ENCODE assay signal across 19 cellular contexts in the genomic region with DNA sequence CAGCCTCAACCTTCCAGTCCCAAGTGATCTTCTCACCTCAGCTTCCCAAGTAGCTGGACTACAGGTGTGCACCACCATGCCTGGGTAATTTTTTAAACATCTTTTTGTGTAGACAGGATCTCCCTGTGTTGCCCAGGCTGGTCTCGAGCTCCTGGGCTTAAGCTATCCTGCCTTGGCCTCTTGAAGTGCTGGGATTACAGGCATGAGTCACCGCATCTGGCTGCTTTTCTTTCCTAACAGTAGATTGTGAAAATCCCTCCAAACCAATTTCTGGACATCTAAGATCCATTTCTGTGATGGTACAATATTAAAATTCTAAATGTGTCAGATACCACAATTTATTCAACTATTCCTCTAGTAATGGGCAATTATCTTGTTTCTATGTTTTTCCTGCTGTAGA. TPM values are rescaled to one million over a fixed set of nuclear protein-coding genes. Genes with fewer than 3 reads are reported as not detected.
DNase-seq lines count a peak whose midpoint lies in the region; ATAC-seq and TF ChIP-seq lines count a peak whose summit lies in the region.
"Had no signal": no experiment of that assay in that cellular context is flagged by ENCODE, and none has a peak within 500 bp of the region (broad histone marks: within the 10 kb centered on the region; RNA-seq: fewer than 3 reads in every experiment).

No MANE protein-coding gene starts in this region.

- no peaks in the 10 kb centered on the region for H3K27me3 Mint-ChIP-seq in CD8-positive, alpha-beta memory T cell
- H3K27me3 Mint-ChIP-seq in central memory CD8-positive, alpha-beta T cell = no peaks in the 10 kb centered on the region
- no peaks in the 10 kb centered on the region for H3K27me3 Mint-ChIP-seq in naive thymus-derived CD4-positive, alpha-beta T cell
- H3K27me3 Mint-ChIP-seq: CD4-positive, CD25-positive, alpha-beta regulatory T cell had no signal

- peaks cover 14% of the 10 kb centered on the region for H3K4me1 ChIP-seq in CD8-positive, alpha-beta memory T cell (ENCODE audit: insufficient read depth, low read length)
- peaks cover 5 to 11% of the 10 kb centered on the region in 2 donors for H3K4me1 ChIP-seq in naive thymus-derived CD4-positive, alpha-beta T cell (ENCODE audit: control insufficient read depth in 2 of 2, insufficient read depth in 2 of 2, low read length in 2 of 2)
- H3K4me1 ChIP-seq in body of pancreas = no peaks in the 10 kb centered on the region
- H3K4me1 ChIP-seq in smooth muscle cell (ENCODE audit: low read depth) = no peaks in the 10 kb centered on the region
- H3K4me1 ChIP-seq: neural progenitor cell had no signal

- H3K9me3 Mint-ChIP-seq in CD8-positive, alpha-beta memory T cell = no peaks in the 10 kb centered on the region
- no peaks in the 10 kb centered on the region for H3K9me3 Mint-ChIP-seq in central memory CD8-positive, alpha-beta T cell
- no peaks in the 10 kb centered on the region for H3K9me3 Mint-ChIP-seq in naive thymus-derived CD4-positive, alpha-beta T cell
- H3K9me3 Mint-ChIP-seq: neural progenitor cell had no signal

- H3K27ac ChIP-seq in CD8-positive, alpha-beta memory T cell (ENCODE audit: low read depth, low read length) = no peak overlapping the region
- no peak overlapping the region for H3K27ac ChIP-seq in naive thymus-derived CD4-positive, alpha-beta T cell (ENCODE audit: low read depth, low read length)
- H3K27ac ChIP-seq in body of pancreas = no peak overlapping the region
- no peak overlapping the region for H3K27ac ChIP-seq in smooth muscle cell (ENCODE audit: low read depth)
- H3K27ac ChIP-seq: heart right ventricle, neural progenitor cell had no signal

- H3K36me3 Mint-ChIP-seq in CD8-positive, alpha-beta memory T cell = peaks cover 10 to 52% (median 13%) of the 10 kb centered on the region in 3 donors
- H3K36me3 Mint-ChIP-seq in central memory CD8-positive, alpha-beta T cell (ENCODE audit: insufficient read depth) = peaks cover 21% of the 10 kb centered on the region
- peaks cover 6 to 47% (median 27%) of the 10 kb centered on the region in 5 donors for H3K36me3 Mint-ChIP-seq in naive thymus-derived CD4-positive, alpha-beta T cell

- no peak for DNase-seq in CD8-positive, alpha-beta memory T cell
- DNase-seq in NCI-H226 = peak; percentile 21
- no peak for DNase-seq in central memory CD8-positive, alpha-beta T cell (ENCODE audit: low spot score in 2 of 2)
- DNase-seq in naive thymus-derived CD4-positive, alpha-beta T cell = no peak
- DNase-seq in NCI-H187 treated with DMSO at 0.1 percent for 48 hours (lab: John Stamatoyannopoulos, UW) = no peak
- no peak for DNase-seq in body of pancreas
- no peak for DNase-seq in smooth muscle cell (lab: John Stamatoyannopoulos, UW; ENCODE audit: unreplicated experiment)
- DNase-seq: activated T-cell treated with anti-CD3 and anti-CD28 coated beads for 4 hours; aorta; CD4-positive, CD25-positive, alpha-beta regulatory T cell; heart right ventricle; left ventricle myocardium superior; NCI-H1092 treated with DMSO at 0.1 percent for 48 hours; OCI-M1; spleen; substantia nigra had no signal

- H3K36me3 ChIP-seq in CD8-positive, alpha-beta memory T cell (ENCODE audit: insufficient read depth, low read length) = peaks cover 6% of the 10 kb centered on the region
- peaks cover 0 to 11% (median 7%) of the 10 kb centered on the region in 3 experiments for H3K36me3 ChIP-seq in naive thymus-derived CD4-positive, alpha-beta T cell (ENCODE audit: control insufficient read depth in 2 of 3, insufficient read depth in 3 of 3, low read length in 3 of 3)
- H3K36me3 ChIP-seq in body of pancreas (replicated peaks in 1 of 2; ENCODE audit: insufficient read depth in 1 of 2, low read depth in 2 of 2) = peaks cover 0 to 2% of the 10 kb centered on the region in 2 donors
- peaks cover 5% of the 10 kb centered on the region for H3K36me3 ChIP-seq in smooth muscle cell (ENCODE audit: low read depth)
- H3K36me3 ChIP-seq: neural progenitor cell had no signal

- H3K4me3 Mint-ChIP-seq in CD8-positive, alpha-beta memory T cell = peak overlapping the region in 5 of 7 donors; percentile 26 to 80 (median 76)
- no peak overlapping the region for H3K4me3 Mint-ChIP-seq in central memory CD8-positive, alpha-beta T cell
- H3K4me3 Mint-ChIP-seq in naive thymus-derived CD4-positive, alpha-beta T cell = peak overlapping the region in 3 of 10 donors; percentile 30 to 48 (median 36)
- H3K4me3 Mint-ChIP-seq: CD4-positive, CD25-positive, alpha-beta regulatory T cell; neural progenitor cell had no signal

- POLR2A ChIA-PET in CD8-positive, alpha-beta memory T cell (lab: Charles Lee) = no interaction called here
- POLR2A ChIA-PET in naive thymus-derived CD4-positive, alpha-beta T cell (lab: Charles Lee) = interaction anchor here (0.6 to 1.2 kb wide), 2 partner anchors 39 to 72 kb away, joined by 3 to 4 read pairs; a partner anchor contains a TSS

- peaks cover 25% of the 10 kb centered on the region for H4K20me1 ChIP-seq in smooth muscle cell (ENCODE audit: low read depth)

- H3F3A ChIP-seq in smooth muscle cell (ENCODE audit: low read depth) = no peaks in the 10 kb centered on the region

- no peak for TF ChIP-seq CTCF in body of pancreas (IDR thresholded peaks at IDR 0.05)
- TF ChIP-seq CTCF in smooth muscle cell (IDR thresholded peaks at IDR 0.05; ENCODE audit: borderline replicate concordance, insufficient read depth, poor library complexity, severe bottlenecking) = no peak

- peak overlapping the region in 7 of 8 donors; percentile 59 to 97 (median 88) for H3K27ac Mint-ChIP-seq in CD8-positive, alpha-beta memory T cell
- H3K27ac Mint-ChIP-seq in central memory CD8-positive, alpha-beta T cell (ENCODE audit: low read depth) = peak overlapping the region; percentile 22
- peak overlapping the region in 7 of 9 donors; percentile 9 to 64 (median 25) for H3K27ac Mint-ChIP-seq in naive thymus-derived CD4-positive, alpha-beta T cell
- H3K27ac Mint-ChIP-seq: neural progenitor cell had no signal

- H3K79me2 ChIP-seq in smooth muscle cell (ENCODE audit: low read depth) = no peaks in the 10 kb centered on the region

- no peak for TF ChIP-seq POLR2A in body of pancreas (IDR thresholded peaks at IDR 0.05)

- H3K4me1 Mint-ChIP-seq in CD8-positive, alpha-beta memory T cell = peaks cover 53 to 66% (median 60%) of the 10 kb centered on the region in 3 donors
- H3K4me1 Mint-ChIP-seq in central memory CD8-positive, alpha-beta T cell = peaks cover 29% of the 10 kb centered on the region
- H3K4me1 Mint-ChIP-seq in naive thymus-derived CD4-positive, alpha-beta T cell = peaks cover 12 to 41% (median 30%) of the 10 kb centered on the region in 7 donors

- H3K27me3 ChIP-seq in CD8-positive, alpha-beta memory T cell (ENCODE audit: insufficient read depth, low read length, poor library complexity, severe bottlenecking) = no peaks in the 10 kb centered on the region
- no peaks in the 10 kb centered on the region for H3K27me3 ChIP-seq in naive thymus-derived CD4-positive, alpha-beta T cell (ENCODE audit: control insufficient read depth in 2 of 2, insufficient read depth in 2 of 2, low read length in 2 of 2)
- H3K27me3 ChIP-seq in body of pancreas = no peaks in the 10 kb centered on the region
- H3K27me3 ChIP-seq in smooth muscle cell (ENCODE audit: low read depth) = no peaks in the 10 kb centered on the region
- H3K27me3 ChIP-seq: heart right ventricle, neural progenitor cell, spleen had no signal

- intact Hi-C loops in naive thymus-derived CD4-positive, alpha-beta T cell (cut with micrococcal nuclease) = no loop called here
- intact Hi-C loops in body of pancreas (cut with DNase I) = no loop called here

- no peak overlapping the region for H2AFZ ChIP-seq in smooth muscle cell (ENCODE audit: low read depth)
- H2AFZ ChIP-seq: neural progenitor cell had no signal

- H3K9me3 ChIP-seq in CD8-positive, alpha-beta memory T cell (ENCODE audit: low read length) = no peaks in the 10 kb centered on the region
- H3K9me3 ChIP-seq in naive thymus-derived CD4-positive, alpha-beta T cell (ENCODE audit: control insufficient read depth in 2 of 3, low read length in 3 of 3) = no peaks in the 10 kb centered on the region
- H3K9me3 ChIP-seq in body of pancreas = no peaks in the 10 kb centered on the region
- H3K9me3 ChIP-seq in smooth muscle cell (replicated peaks; ENCODE audit: low read depth) = no peaks in the 10 kb centered on the region
- H3K9me3 ChIP-seq: heart right ventricle, spleen had no signal

- H3K4me3 ChIP-seq in CD8-positive, alpha-beta memory T cell (ENCODE audit: low read length) = no peak overlapping the region
- no peak overlapping the region for H3K4me3 ChIP-seq in naive thymus-derived CD4-positive, alpha-beta T cell (ENCODE audit: low read length)
- no peak overlapping the region for H3K4me3 ChIP-seq in body of pancreas
- H3K4me3 ChIP-seq in smooth muscle cell = no peak overlapping the region
- H3K4me3 ChIP-seq: heart right ventricle, neural progenitor cell, spleen had no signal

- no peak overlapping the region for H3K4me2 ChIP-seq in smooth muscle cell
- H3K4me2 ChIP-seq: neural progenitor cell had no signal

- no peak for ATAC-seq in central memory CD8-positive, alpha-beta T cell (replicated peaks; ENCODE audit: extremely low read depth, poor library complexity, severe bottlenecking)
- no peak for ATAC-seq in naive thymus-derived CD4-positive, alpha-beta T cell
- ATAC-seq in HG02571 (IDR thresholded peaks at IDR 0.05; ENCODE audit: unreplicated experiment) (no peak), body of pancreas (no peak)
- ATAC-seq: activated CD4-positive, CD25-positive, alpha-beta regulatory T cell treated with anti-CD3 and anti-CD28 coated beads, Interleukin-2, amount 50 U/mL, for 24 hours; heart right ventricle; left ventricle myocardium superior had no signal

- H3K9ac ChIP-seq in smooth muscle cell (ENCODE audit: low read depth) = no peak overlapping the region
- H3K9ac ChIP-seq: neural progenitor cell had no signal

- WGBS in body of pancreas, 2 donors = 94 to 97% methylated on average over 2 of the region's 2 CpGs
- WGBS in smooth muscle cell (ENCODE audit: low lambda C conversion rate) = 17% methylated on average over 2 of the region's 2 CpGs

- CTCF ChIA-PET in CD8-positive, alpha-beta memory T cell (lab: Charles Lee) = no interaction called here
- CTCF ChIA-PET in naive thymus-derived CD4-positive, alpha-beta T cell (lab: Charles Lee) = no interaction called here

RNA-seq across cellular contexts. Expression of a gene that starts 38.7 kb away (rescaled TPM):
- 10 to 100 TPM; 68.2 to 71.1 TPM for total RNA-seq in CD8-positive, alpha-beta memory T cell
- polyA plus RNA-seq in CD8-positive, alpha-beta memory T cell = 123 TPM
- 10 to 100 TPM; 69.1 to 96.1 (median 73.6) TPM for total RNA-seq in naive thymus-derived CD4-positive, alpha-beta T cell
- polyA plus RNA-seq in naive thymus-derived CD4-positive, alpha-beta T cell = 10 to 100 TPM; 54.0 to 78.1 TPM
- total RNA-seq in body of pancreas (10 to 100 TPM; 18.2 to 19.8 TPM), smooth muscle cell (64.1 and 81.4 TPM in 2 replicates)
- 122 and 124 TPM in 2 replicates for polyA plus RNA-seq in smooth muscle cell

Comparison
In these comparisons a context has a peak if more than half of its experiments do, and no peak if none do; other contexts are left out.
1. H3K27ac Mint-ChIP-seq: peak in every context shown above with its lines; median percentile 88 in CD8-positive, alpha-beta memory T cell; 25 in naive thymus-derived CD4-positive, alpha-beta T cell; 22 in central memory CD8-positive, alpha-beta T cell.